26 cellular contexts compared by ENCODE assay signal in the genomic region with DNA sequence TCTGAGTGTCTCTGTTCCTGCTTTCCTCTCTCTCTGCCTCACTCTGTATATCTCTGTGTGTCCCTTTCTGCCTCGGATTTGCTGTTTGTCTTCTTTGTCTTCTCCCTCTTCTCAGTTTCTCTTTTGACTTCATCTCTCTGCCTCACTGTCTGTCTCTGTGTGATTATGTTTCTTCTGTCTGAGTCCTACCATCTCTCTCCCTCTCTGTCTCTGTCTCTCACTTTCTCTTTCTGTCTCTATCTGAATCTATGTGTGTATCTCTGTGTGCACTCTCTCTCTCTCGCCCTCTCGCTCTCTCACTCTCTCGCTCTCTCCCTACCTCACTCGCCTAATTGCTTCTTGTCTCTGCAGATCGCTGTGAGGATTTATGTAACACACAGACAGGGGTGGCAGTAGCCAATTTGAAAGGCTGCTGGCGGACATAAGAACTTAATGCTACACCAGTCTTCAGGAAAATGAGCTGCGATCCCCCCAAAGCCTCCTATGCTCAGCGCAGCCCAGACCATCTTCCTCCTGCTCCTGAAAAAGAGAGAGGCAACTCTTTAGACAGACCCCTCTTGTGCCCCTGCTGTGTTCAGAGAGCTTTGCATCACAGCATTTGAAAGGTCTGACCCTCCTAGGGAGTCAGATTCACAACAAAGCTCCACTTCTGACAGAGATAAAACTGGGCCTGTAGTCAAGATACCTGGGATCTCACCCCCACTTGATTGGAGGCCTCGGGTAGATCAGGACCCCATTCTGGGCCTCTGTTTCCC.
DNase-seq lines count a peak whose midpoint lies in the region; ATAC-seq and TF ChIP-seq lines count a peak whose summit lies in the region.
"Had no signal": no experiment of that assay in that cellular context is flagged by ENCODE, and none has a peak within 500 bp of the region (broad histone marks: within the 10 kb centered on the region; RNA-seq: fewer than 3 reads in every experiment).

No MANE protein-coding gene starts in this region.

- no peak overlapping the region for H3K4me3 Mint-ChIP-seq in natural killer cell treated with Interleukin-12 subunit alpha and Interleukin-12 subunit beta and Interleukin-15 and Interleukin-18, amount 100 ng/mL, for 72 hours
- H3K4me3 Mint-ChIP-seq in natural killer cell (no peak overlapping the region), neural progenitor cell (no peak overlapping the region)
- H3K4me3 Mint-ChIP-seq: activated T-cell treated with anti-CD3 and anti-CD28 coated beads, Interleukin-2, amount 50 U/mL, for 24 hours; immature natural killer cell; T-helper 17 cell had no signal

- peak; percentile 26 for DNase-seq in natural killer cell treated with Interleukin-12 subunit alpha and Interleukin-12 subunit beta and Interleukin-15 and Interleukin-18, amount 100 ng/mL, for 72 hours (ENCODE audit: low spot score)
- DNase-seq in natural killer cell (no peak), NCI-H82 treated with DMSO at 0.1 percent for 48 hours (lab: John Stamatoyannopoulos, UW; ENCODE audit: unreplicated experiment) (peak; percentile 13), fibroblast of peridontal ligament (ENCODE audit: extremely low read depth) (peak; percentile 1), neural progenitor cell (ENCODE audit: low spot score) (peak; percentile 37), testis (no peak), RPMI8226 (no peak), NCI-H774 (lab: John Stamatoyannopoulos, UW) (no peak)
- DNase-seq: activated CD4-positive, alpha-beta T cell treated with anti-CD3 and anti-CD28 coated beads for 4 hours; activated naive CD4-positive, alpha-beta T cell treated with anti-CD3 and anti-CD28 coated beads, Interleukin-2, amount 50 U/mL, for 16 hours; activated T-cell treated with anti-CD3 and anti-CD28 coated beads, Interleukin-2, amount 50 U/mL, for 24 hours; GDM1; head of caudate nucleus; immature natural killer cell; left ventricle myocardium inferior; naive B cell; NCI-H2029 treated with DMSO at 0.1 percent for 48 hours; pancreas; stimulated activated CD4-positive, alpha-beta T cell treated with anti-CD3 and anti-CD28 coated beads, Interleukin-4, amount 100 ng/mL, for 1 hour; stimulated activated naive CD4-positive, alpha-beta T cell; T-helper 17 cell; thyroid gland had no signal

- H3K27ac ChIP-seq in neural progenitor cell = no peak overlapping the region
- H3K27ac ChIP-seq in testis = no peak overlapping the region
- H3K27ac ChIP-seq: ascending aorta, left ventricle myocardium inferior, pancreas, SK-N-MC, thyroid gland had no signal

- H4K20me1 ChIP-seq in neural progenitor cell (ENCODE audit: low read depth) = peaks cover 10% of the 10 kb centered on the region

- H3K4me3 ChIP-seq in neural progenitor cell = no peak overlapping the region
- no peak overlapping the region for H3K4me3 ChIP-seq in testis
- H3K4me3 ChIP-seq: ascending aorta, dorsolateral prefrontal cortex, left ventricle myocardium inferior, pancreas, SK-N-MC, smooth muscle cell, thyroid gland had no signal

- peaks cover 73% of the 10 kb centered on the region for H3K27me3 ChIP-seq in neural progenitor cell
- H3K27me3 ChIP-seq in testis = no peaks in the 10 kb centered on the region
- H3K27me3 ChIP-seq: ascending aorta, dorsolateral prefrontal cortex, pancreas, thyroid gland had no signal

- ATAC-seq in natural killer cell treated with Interleukin-12 subunit alpha and Interleukin-12 subunit beta and Interleukin-15 and Interleukin-18, amount 100 ng/mL, for 72 hours = no peak
- ATAC-seq in natural killer cell = no peak
- ATAC-seq: pancreas, T-helper 17 cell had no signal

- TF ChIP-seq POLR2A in testis (IDR thresholded peaks at IDR 0.05) = no peak

- H3K4me1 ChIP-seq in neural progenitor cell = peaks cover 23% of the 10 kb centered on the region
- H3K4me1 ChIP-seq in testis = no peaks in the 10 kb centered on the region
- H3K4me1 ChIP-seq: ascending aorta, left ventricle myocardium inferior, pancreas, thyroid gland had no signal

- H3K36me3 ChIP-seq in neural progenitor cell (no peaks in the 10 kb centered on the region), testis (ENCODE audit: low read depth, missing control alignments) (no peaks in the 10 kb centered on the region)
- H3K36me3 ChIP-seq: ascending aorta, left ventricle myocardium inferior, pancreas, thyroid gland had no signal

- H3K4me2 ChIP-seq in neural progenitor cell = peak overlapping the region; percentile 69
- H3K4me2 ChIP-seq: smooth muscle cell had no signal

- TF ChIP-seq CTCF in natural killer cell (IDR thresholded peaks at IDR 0.05) = no peak
- no peak for TF ChIP-seq CTCF in neural progenitor cell (IDR thresholded peaks at IDR 0.05)
- no peak for TF ChIP-seq CTCF in testis (IDR thresholded peaks at IDR 0.05)

- H3K4me1 Mint-ChIP-seq in natural killer cell treated with Interleukin-12 subunit alpha and Interleukin-12 subunit beta and Interleukin-15 and Interleukin-18, amount 100 ng/mL, for 72 hours (ENCODE audit: low read depth in 2 of 2) = peaks cover 4 to 5% of the 10 kb centered on the region in 2 donors
- H3K4me1 Mint-ChIP-seq in natural killer cell (no peaks in the 10 kb centered on the region), neural progenitor cell (peaks cover 50% of the 10 kb centered on the region)
- H3K4me1 Mint-ChIP-seq: immature natural killer cell, naive B cell had no signal

- H3K36me3 Mint-ChIP-seq in natural killer cell treated with Interleukin-12 subunit alpha and Interleukin-12 subunit beta and Interleukin-15 and Interleukin-18, amount 100 ng/mL, for 72 hours = no peaks in the 10 kb centered on the region
- no peaks in the 10 kb centered on the region for H3K36me3 Mint-ChIP-seq in natural killer cell
- no peaks in the 10 kb centered on the region for H3K36me3 Mint-ChIP-seq in neural progenitor cell
- H3K36me3 Mint-ChIP-seq: naive B cell had no signal

- no peaks in the 10 kb centered on the region for H3K79me2 ChIP-seq in neural progenitor cell (ENCODE audit: low read depth)

- no peaks in the 10 kb centered on the region for H3K9me3 ChIP-seq in neural progenitor cell (ENCODE audit: low read depth)
- no peaks in the 10 kb centered on the region for H3K9me3 ChIP-seq in testis
- H3K9me3 ChIP-seq: ascending aorta, left ventricle myocardium inferior, pancreas, thyroid gland had no signal

- H3K27ac Mint-ChIP-seq in natural killer cell treated with Interleukin-12 subunit alpha and Interleukin-12 subunit beta and Interleukin-15 and Interleukin-18, amount 100 ng/mL, for 72 hours = no peak overlapping the region
- H3K27ac Mint-ChIP-seq in natural killer cell = no peak overlapping the region
- no peak overlapping the region for H3K27ac Mint-ChIP-seq in neural progenitor cell
- H3K27ac Mint-ChIP-seq: activated T-cell treated with anti-CD3 and anti-CD28 coated beads, Interleukin-2, amount 50 U/mL, for 24 hours; immature natural killer cell had no signal

- intact Hi-C loops in natural killer cell (cut with micrococcal nuclease) = no loop called here
- intact Hi-C loops in testis (cut with DNase I; ENCODE audit: low total_unique reads) = no loop called here

- H3K9me3 Mint-ChIP-seq in natural killer cell treated with Interleukin-12 subunit alpha and Interleukin-12 subunit beta and Interleukin-15 and Interleukin-18, amount 100 ng/mL, for 72 hours = no peaks in the 10 kb centered on the region
- H3K9me3 Mint-ChIP-seq in natural killer cell = no peaks in the 10 kb centered on the region
- no peaks in the 10 kb centered on the region for H3K9me3 Mint-ChIP-seq in neural progenitor cell
- H3K9me3 Mint-ChIP-seq: activated T-cell treated with anti-CD3 and anti-CD28 coated beads, Interleukin-2, amount 50 U/mL, for 24 hours; immature natural killer cell had no signal

- peaks cover 10% of the 10 kb centered on the region for H3F3A ChIP-seq in neural progenitor cell (ENCODE audit: low read depth)

- 51 to 62% methylated on average over 10 of the region's 10 CpGs for WGBS in testis, 2 donors

- peak overlapping the region; percentile 50 for H2AFZ ChIP-seq in neural progenitor cell (replicated peaks)

- peaks cover 22 to 30% of the 10 kb centered on the region in 2 donors for H3K27me3 Mint-ChIP-seq in natural killer cell treated with Interleukin-12 subunit alpha and Interleukin-12 subunit beta and Interleukin-15 and Interleukin-18, amount 100 ng/mL, for 72 hours
- peaks cover 9 to 25% of the 10 kb centered on the region in 2 donors for H3K27me3 Mint-ChIP-seq in natural killer cell (ENCODE audit: low read depth in 2 of 2)
- peaks cover 18% of the 10 kb centered on the region for H3K27me3 Mint-ChIP-seq in neural progenitor cell (ENCODE audit: insufficient read depth, low read depth)

- H3K9ac ChIP-seq in neural progenitor cell = no peak overlapping the region

Comparison
In these comparisons a context has a peak if more than half of its experiments do, and no peak if none do; other contexts are left out.
1. DNase-seq: peak in natural killer cell treated with Interleukin-12 subunit alpha and Interleukin-12 subunit beta and Interleukin-15 and Interleukin-18, amount 100 ng/mL, for 72 hours (single experiment), NCI-H82 treated with DMSO at 0.1 percent for 48 hours (single experiment), fibroblast of peridontal ligament (single experiment) and neural progenitor cell (single experiment); none in natural killer cell (single experiment), testis (single experiment), RPMI8226 (single experiment) and NCI-H774 (single experiment).